8 cellular contexts compared by ENCODE assay signal in the genomic region with DNA sequence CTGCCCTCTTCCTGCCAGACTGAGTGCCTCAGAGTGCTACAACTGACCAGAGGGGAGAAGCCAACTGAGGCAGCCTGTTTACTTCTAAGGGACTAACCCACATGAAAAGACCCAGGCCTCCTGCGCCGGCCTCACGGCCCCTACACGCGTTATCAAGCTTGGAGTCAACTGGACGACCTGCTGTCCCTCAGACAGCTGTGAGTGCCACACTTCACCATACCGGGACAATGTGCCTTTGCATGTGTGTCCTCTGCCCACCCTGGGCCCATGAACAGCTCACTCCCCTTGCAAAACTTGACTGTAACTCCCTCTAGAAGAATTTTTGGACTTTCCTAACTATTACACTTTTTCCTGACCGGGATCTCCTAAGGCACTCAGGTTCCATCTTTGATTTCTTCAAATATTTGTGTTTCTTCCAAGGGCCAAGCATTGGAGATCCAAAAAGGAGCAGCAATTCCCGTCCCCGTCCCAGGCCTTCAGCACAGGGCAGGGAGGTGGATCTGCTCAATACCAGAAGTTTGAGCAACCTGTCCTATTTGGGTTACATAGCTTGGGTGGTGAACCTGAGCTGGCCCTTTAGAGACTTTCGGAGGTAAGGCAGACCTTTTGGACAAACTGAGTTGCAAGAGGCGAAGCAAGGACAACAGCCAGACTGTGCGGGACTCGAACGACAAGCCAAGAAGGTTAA. TPM values are rescaled to one million over a fixed set of nuclear protein-coding genes. Genes with fewer than 3 reads are reported as not detected.
DNase-seq lines count a peak whose midpoint lies in the region; ATAC-seq and TF ChIP-seq lines count a peak whose summit lies in the region.

No MANE protein-coding gene starts in this region.

- H3K27ac ChIP-seq in CD8-positive, alpha-beta T cell (ENCODE audit: low read depth, low read length) = no peak overlapping the region
- H3K27ac ChIP-seq in mucosa of rectum (ENCODE audit: low read depth in 2 of 2, low read length in 2 of 2) = no peak overlapping the region

- POLR2A ChIA-PET in CD8-positive, alpha-beta T cell (lab: Charles Lee) = interaction anchor here (0.5 to 3.4 kb wide), 5 partner anchors 8 to 549 kb away, joined by 3 to 22 read pairs (median 5); no protein-coding TSS in a partner anchor

- peak overlapping the region; percentile 10 for H3K4me3 ChIP-seq in CD8-positive, alpha-beta T cell (ENCODE audit: low read depth, low read length)
- H3K4me3 ChIP-seq in MG63 (peak overlapping the region; percentile 90), adipocyte (ENCODE audit: low read length) (peak overlapping the region; percentile 90), mucosa of rectum (ENCODE audit: low read length in 2 of 2) (peak overlapping the region; percentile 7 to 95)

- H3K27ac Mint-ChIP-seq in CD8-positive, alpha-beta T cell = peak overlapping the region; percentile 94

- TF ChIP-seq CTCF in CD8-positive, alpha-beta T cell (IDR thresholded peaks at IDR 0.05) = no peak

- H3K9me3 Mint-ChIP-seq in CD8-positive, alpha-beta T cell = no peaks in the 10 kb centered on the region

- peak in 2 of 7 experiments; percentile 38 to 63 for DNase-seq in CD8-positive, alpha-beta T cell
- DNase-seq in MG63 (no peak), adipocyte (ENCODE audit: low read depth) (peak; percentile 16), DMS79 (lab: John Stamatoyannopoulos, UW) (no peak)

- H3K27me3 Mint-ChIP-seq in CD8-positive, alpha-beta T cell (ENCODE audit: low read depth) = no peaks in the 10 kb centered on the region

- CTCF ChIA-PET in CD8-positive, alpha-beta T cell (lab: Charles Lee) = interaction anchor here (1.0 to 1.5 kb wide), 3 partner anchors 10 to 198 kb away, joined by 3 to 6 read pairs (median 5); no protein-coding TSS in a partner anchor

- intact Hi-C loops in CD8-positive, alpha-beta T cell (cut with DNase I, micrococcal nuclease) = loop anchor here (1.0 to 10.0 kb wide), 13 partner anchors 76 to 1247 kb away; partner anchors contain the start of genes ADD1 (in 2 of the 2), LETM1 (in 2 of the 2), CFAP99 (in 1 of the 2) and FAM193A (in 1 of the 2)

- H3K4me1 ChIP-seq in CD8-positive, alpha-beta T cell (ENCODE audit: insufficient read depth, low read length) = peaks cover 23% of the 10 kb centered on the region
- H3K4me1 ChIP-seq in adipocyte (ENCODE audit: control insufficient read depth, insufficient read depth, low read length) (peaks cover 43% of the 10 kb centered on the region), mucosa of rectum (ENCODE audit: control insufficient read depth in 2 of 2, insufficient read depth in 2 of 2, low read length in 2 of 2) (peaks cover 15 to 17% of the 10 kb centered on the region in 2 donors)

- peak overlapping the region; percentile 78 for H3K4me3 Mint-ChIP-seq in CD8-positive, alpha-beta T cell

- peaks cover 9% of the 10 kb centered on the region for H3K36me3 ChIP-seq in CD8-positive, alpha-beta T cell (ENCODE audit: insufficient read depth, low read length)
- H3K36me3 ChIP-seq in MG63 (peaks cover 29% of the 10 kb centered on the region), adipocyte (ENCODE audit: control insufficient read depth, insufficient read depth, low read length, severe bottlenecking) (peaks cover 16% of the 10 kb centered on the region), mucosa of rectum (ENCODE audit: control insufficient read depth in 2 of 2, insufficient read depth in 2 of 2, low read length in 2 of 2) (peaks cover 6 to 9% of the 10 kb centered on the region in 2 donors)

- H3K36me3 Mint-ChIP-seq in CD8-positive, alpha-beta T cell = peaks cover 28% of the 10 kb centered on the region

- peak; percentile 0 for ATAC-seq in CD8-positive, alpha-beta T cell
- ATAC-seq in GM18873 (IDR thresholded peaks at IDR 0.05; ENCODE audit: low FRiP score, unreplicated experiment) (no peak), GM19452 (IDR thresholded peaks at IDR 0.05; ENCODE audit: unreplicated experiment) (no peak), GM19023 (IDR thresholded peaks at IDR 0.05; ENCODE audit: unreplicated experiment) (no peak)

- H3K9me3 ChIP-seq in CD8-positive, alpha-beta T cell (ENCODE audit: low read length) = no peaks in the 10 kb centered on the region
- no peaks in the 10 kb centered on the region for H3K9me3 ChIP-seq in MG63
- no peaks in the 10 kb centered on the region for H3K9me3 ChIP-seq in adipocyte (ENCODE audit: control insufficient read depth, low read length)
- no peaks in the 10 kb centered on the region for H3K9me3 ChIP-seq in mucosa of rectum (ENCODE audit: control insufficient read depth in 2 of 2, low read length in 2 of 2)

- H3K27me3 ChIP-seq in CD8-positive, alpha-beta T cell (ENCODE audit: insufficient read depth, low read length) = no peaks in the 10 kb centered on the region
- no peaks in the 10 kb centered on the region for H3K27me3 ChIP-seq in MG63
- no peaks in the 10 kb centered on the region for H3K27me3 ChIP-seq in adipocyte (replicated peaks; ENCODE audit: control insufficient read depth, insufficient read depth, low read length)
- H3K27me3 ChIP-seq in mucosa of rectum (ENCODE audit: control insufficient read depth in 2 of 2, insufficient read depth in 2 of 2, low read length in 2 of 2) = no peaks in the 10 kb centered on the region

- H3K9ac ChIP-seq in adipocyte (ENCODE audit: low read length) (peak overlapping the region; percentile 99), mucosa of rectum (ENCODE audit: low read depth in 1 of 2, low read length in 2 of 2) (peak overlapping the region; percentile 0 to 79)

- H3K4me1 Mint-ChIP-seq in CD8-positive, alpha-beta T cell (ENCODE audit: low read depth) = peaks cover 52% of the 10 kb centered on the region

RNA-seq across cellular contexts. Expression of gene NOP14, which starts 1.7 kb away (rescaled TPM):
- total RNA-seq in CD8-positive, alpha-beta T cell = 10 to 100 TPM; 23.5 to 23.9 TPM
- total RNA-seq in MG63 (2014; rRNA removed; shearing (Covaris generic); ENCODE audit: low replicate concordance) = 32.5 and 45.2 TPM in 2 replicates

RNA-seq across cellular contexts. Expression of gene GRK4, which starts 1.8 kb away (rescaled TPM):
- total RNA-seq in CD8-positive, alpha-beta T cell = 1 to 10 TPM; 1.2 to 1.3 TPM
- 2.6 and 3.7 TPM in 2 replicates for total RNA-seq in MG63 (2014; rRNA removed; shearing (Covaris generic); ENCODE audit: low replicate concordance)

Comparison
In these comparisons a context has a peak if more than half of its experiments do, and no peak if none do; other contexts are left out.
1. H3K4me3 ChIP-seq: peak in every context shown above with its lines; median percentile 90 in MG63; 90 in adipocyte; 51 in mucosa of rectum; 10 in CD8-positive, alpha-beta T cell.